7 cellular contexts compared by ENCODE assay signal in genomic region chr6:83852528-83853177, GRCh38. TPM values are rescaled to one million over a fixed set of nuclear protein-coding genes. Genes with fewer than 3 reads are reported as not detected.
DNase-seq lines count a peak whose midpoint lies in the region; ATAC-seq and TF ChIP-seq lines count a peak whose summit lies in the region.

No MANE protein-coding gene starts in this region.

- CTCF ChIA-PET in activated CD4-positive, alpha-beta memory T cell treated with anti-CD3 and anti-CD28 coated beads, Interleukin-2, amount 10 ng/mL, durations not matched to agents 7 days and 5 days (lab: Charles Lee): no interaction called here

- TF ChIP-seq CTCF in glutamatergic neuron (IDR thresholded peaks at IDR 0.05; ENCODE audit: partially characterized antibody, unreplicated experiment): no peak

- H3K4me3 Mint-ChIP-seq in activated CD4-positive, alpha-beta memory T cell treated with anti-CD3 and anti-CD28 coated beads, Interleukin-2, amount 10 ng/mL, durations not matched to agents 7 days and 5 days: peak overlapping the region; percentile 26
- peak overlapping the region; percentile 83 for H3K4me3 Mint-ChIP-seq in glutamatergic neuron (ENCODE audit: unreplicated experiment)

- H3K27me3 Mint-ChIP-seq in activated CD4-positive, alpha-beta memory T cell treated with anti-CD3 and anti-CD28 coated beads, Interleukin-2, amount 10 ng/mL, durations not matched to agents 7 days and 5 days: peaks cover 63% of the 10 kb centered on the region
- H3K27me3 Mint-ChIP-seq in glutamatergic neuron (ENCODE audit: unreplicated experiment): no peaks in the 10 kb centered on the region

- H3K4me1 Mint-ChIP-seq in activated CD4-positive, alpha-beta memory T cell treated with anti-CD3 and anti-CD28 coated beads, Interleukin-2, amount 10 ng/mL, durations not matched to agents 7 days and 5 days: peaks cover 8% of the 10 kb centered on the region
- H3K4me1 Mint-ChIP-seq in glutamatergic neuron (ENCODE audit: low read depth, unreplicated experiment): peaks cover 2% of the 10 kb centered on the region

- no peaks in the 10 kb centered on the region for H3K9me3 Mint-ChIP-seq in activated CD4-positive, alpha-beta memory T cell treated with anti-CD3 and anti-CD28 coated beads, Interleukin-2, amount 10 ng/mL, durations not matched to agents 7 days and 5 days
- H3K9me3 Mint-ChIP-seq in glutamatergic neuron (ENCODE audit: unreplicated experiment): no peaks in the 10 kb centered on the region

- H3K27me3 ChIP-seq in H7 (ENCODE audit: control insufficient read depth, insufficient read depth, low read length) (peaks cover 35% of the 10 kb centered on the region), skeletal muscle tissue (ENCODE audit: control insufficient read depth in 3 of 3, insufficient read depth in 3 of 3, low read length in 3 of 3) (peaks cover 19 to 40% (median 21%) of the 10 kb centered on the region in 3 donors)

- POLR2A ChIA-PET in activated CD4-positive, alpha-beta memory T cell treated with anti-CD3 and anti-CD28 coated beads, Interleukin-2, amount 10 ng/mL, durations not matched to agents 7 days and 5 days (lab: Charles Lee): no interaction called here

- no peak overlapping the region for H3K27ac ChIP-seq in skeletal muscle tissue (ENCODE audit: low read depth, low read length)

- H3K27ac Mint-ChIP-seq in activated CD4-positive, alpha-beta memory T cell treated with anti-CD3 and anti-CD28 coated beads, Interleukin-2, amount 10 ng/mL, durations not matched to agents 7 days and 5 days: no peak overlapping the region
- H3K27ac Mint-ChIP-seq in glutamatergic neuron (ENCODE audit: unreplicated experiment): no peak overlapping the region

- no peak for ATAC-seq in activated CD4-positive, CD25-positive, alpha-beta regulatory T cell treated with anti-CD3 and anti-CD28 coated beads, Interleukin-2, amount 50 U/mL, for 24 hours
- no peak for ATAC-seq in HG02970 (IDR thresholded peaks at IDR 0.05; ENCODE audit: low FRiP score, unreplicated experiment)

- H3K9me3 ChIP-seq in skeletal muscle tissue (ENCODE audit: control insufficient read depth in 3 of 3, low read length in 3 of 3): no peaks in the 10 kb centered on the region

- DNase-seq in H7: no peak
- DNase-seq in activated CD4-positive, alpha-beta memory T cell treated with anti-CD3 and anti-CD28 coated beads, Interleukin-2, amount 10 ng/mL, durations not matched to agents 7 days and 5 days: no peak
- DNase-seq in glutamatergic neuron: no peak
- no peak for DNase-seq in DMS79 treated with DMSO at 0.1 percent for 48 hours (lab: John Stamatoyannopoulos, UW)

- H3K4me3 ChIP-seq in H7 (ENCODE audit: insufficient read depth, low read depth, low read length): peak overlapping the region; percentile 70
- peak overlapping the region; percentile 55 to 67 (median 55) for H3K4me3 ChIP-seq in skeletal muscle tissue (ENCODE audit: low read length in 3 of 3)

- no peaks in the 10 kb centered on the region for H3K36me3 Mint-ChIP-seq in activated CD4-positive, alpha-beta memory T cell treated with anti-CD3 and anti-CD28 coated beads, Interleukin-2, amount 10 ng/mL, durations not matched to agents 7 days and 5 days (ENCODE audit: low read depth)
- no peaks in the 10 kb centered on the region for H3K36me3 Mint-ChIP-seq in glutamatergic neuron (ENCODE audit: unreplicated experiment)

- no peaks in the 10 kb centered on the region for H3K36me3 ChIP-seq in H7 (replicated peaks; ENCODE audit: control insufficient read depth, insufficient read depth, low read length)
- no peaks in the 10 kb centered on the region for H3K36me3 ChIP-seq in skeletal muscle tissue (ENCODE audit: control insufficient read depth in 3 of 3, insufficient read depth in 3 of 3, low read length in 3 of 3)

- peak overlapping the region in 1 of 3 donors; percentile 42 for H3K9ac ChIP-seq in skeletal muscle tissue (ENCODE audit: low read depth in 1 of 3, low read length in 3 of 3)

- peaks cover 5 to 13% (median 9%) of the 10 kb centered on the region in 3 donors for H3K4me1 ChIP-seq in skeletal muscle tissue (ENCODE audit: control insufficient read depth in 3 of 3, insufficient read depth in 3 of 3, low read length in 3 of 3)

RNA-seq across cellular contexts. Expression of gene RIPPLY2, which starts 0.5 kb away (rescaled TPM):
- 0.33 and 0.90 TPM in 2 replicates for total RNA-seq in H7 (2014; rRNA removed; shearing (Covaris generic))
- total RNA-seq in activated CD4-positive, alpha-beta memory T cell treated with anti-CD3 and anti-CD28 coated beads, Interleukin-2, amount 10 ng/mL, durations not matched to agents 7 days and 5 days: not detected
- total RNA-seq in glutamatergic neuron (ENCODE audit: unreplicated experiment) (4.9 TPM), skeletal muscle tissue (1.6 TPM)

RNA-seq across cellular contexts. Expression of gene CYB5R4, which starts 6.8 kb away (rescaled TPM):
- total RNA-seq in H7 (2014; rRNA removed; shearing (Covaris generic)): 12.2 and 12.7 TPM in 2 replicates
- total RNA-seq in activated CD4-positive, alpha-beta memory T cell treated with anti-CD3 and anti-CD28 coated beads, Interleukin-2, amount 10 ng/mL, durations not matched to agents 7 days and 5 days: 10 to 100 TPM; 36.0 to 36.1 TPM
- total RNA-seq in glutamatergic neuron (ENCODE audit: unreplicated experiment) (23.1 TPM), skeletal muscle tissue (5.2 TPM)
